Comparison of ENCODE assay signal across 10 cellular contexts in genomic region chr15:33547876-33548275, GRCh38.
DNase-seq lines count a peak whose midpoint lies in the region; ATAC-seq, FAIRE-seq and TF ChIP-seq lines count a peak whose summit lies in the region.
"Had no signal": no experiment of that assay in that cellular context is flagged by ENCODE, and none has a peak within 500 bp of the region (broad histone marks: within the 10 kb centered on the region; RNA-seq: fewer than 3 reads in every experiment).

No MANE protein-coding gene starts in this region.

- H3K27me3 Mint-ChIP-seq in astrocyte (ENCODE audit: low read depth, unreplicated experiment), result peaks cover 15% of the 10 kb centered on the region
- H3K27me3 Mint-ChIP-seq: dendritic cell treated with granulocyte-macrophage colony-stimulating factor and Interleukin-4, amounts not matched to agents 40 ng/mL and 50 ng/mL, for 4 days had no signal

- no peak overlapping the region for H3K9ac ChIP-seq in astrocyte (ENCODE audit: low read length)
- H3K9ac ChIP-seq in colonic mucosa (ENCODE audit: low read depth in 2 of 2, low read length in 2 of 2), result no peak overlapping the region

- H3K9me3 ChIP-seq in astrocyte (ENCODE audit: insufficient read depth, low read depth, low read length), result no peaks in the 10 kb centered on the region
- H3K9me3 ChIP-seq in colonic mucosa, result no peaks in the 10 kb centered on the region

- H3K9me3 Mint-ChIP-seq in astrocyte (ENCODE audit: unreplicated experiment), result peaks cover 14% of the 10 kb centered on the region
- H3K9me3 Mint-ChIP-seq: dendritic cell treated with granulocyte-macrophage colony-stimulating factor and Interleukin-4, amounts not matched to agents 40 ng/mL and 50 ng/mL, for 4 days; T-helper 2 cell treated with Interferon-gamma antibody and Interleukin-4, amounts not matched to agents 5 μg/mL and 100 μg/mL, for 36 hours had no signal

- H3K4me1 ChIP-seq in astrocyte (ENCODE audit: insufficient read depth, low read length) (no peaks in the 10 kb centered on the region), colonic mucosa (no peaks in the 10 kb centered on the region)

- intact Hi-C loops in colonic mucosa (cut with DNase I), result no loop called here

- H3K79me2 ChIP-seq in astrocyte (ENCODE audit: insufficient read depth, low read length), result no peaks in the 10 kb centered on the region

- DNase-seq in AG08395 (ENCODE audit: low spot score) (peak; percentile 22), HUDEP-2 (lab: John Stamatoyannopoulos, UW; ENCODE audit: unreplicated experiment in 76 of 76) (peak in 50 of 76 experiments; percentile 1 to 55 (median 16)), astrocyte (ENCODE audit: low read depth) (peak; percentile 36), kidney tubule cell (ENCODE audit: low spot score) (peak; percentile 61), colonic mucosa (no peak), DMS114 treated with DMSO at 0.1 percent for 48 hours (lab: John Stamatoyannopoulos, UW; ENCODE audit: unreplicated experiment) (no peak)

- no peak for FAIRE-seq in astrocyte (lab: Jason Lieb, UNC)

- H3K27ac ChIP-seq in astrocyte (ENCODE audit: low read depth, low read length) (no peak overlapping the region), colonic mucosa (no peak overlapping the region)

- H3K27me3 ChIP-seq in astrocyte (ENCODE audit: insufficient read depth, low read length) (no peaks in the 10 kb centered on the region), colonic mucosa (no peaks in the 10 kb centered on the region)

- H3K4me1 Mint-ChIP-seq in astrocyte (ENCODE audit: low read depth, unreplicated experiment), result peaks cover 7% of the 10 kb centered on the region

- TF ChIP-seq CTCF in astrocyte (IDR thresholded peaks at IDR 0.05; ENCODE audit: insufficient read depth, low read depth, low read length) (no peak), colonic mucosa (IDR thresholded peaks at IDR 0.05) (no peak)

- peaks cover 9% of the 10 kb centered on the region for H3K36me3 Mint-ChIP-seq in astrocyte (ENCODE audit: low read depth, unreplicated experiment)

- H3K4me3 ChIP-seq in astrocyte (ENCODE audit: insufficient read depth, low read depth, low read length), result no peak overlapping the region
- no peak overlapping the region for H3K4me3 ChIP-seq in colonic mucosa

- no peak overlapping the region for H3K4me2 ChIP-seq in astrocyte (ENCODE audit: low read length)

- H3K27ac Mint-ChIP-seq in astrocyte (ENCODE audit: unreplicated experiment), result no peak overlapping the region
- H3K27ac Mint-ChIP-seq: dendritic cell treated with granulocyte-macrophage colony-stimulating factor and Interleukin-4, amounts not matched to agents 40 ng/mL and 50 ng/mL, for 4 days; T-helper 2 cell treated with Interferon-gamma antibody and Interleukin-4, amounts not matched to agents 5 μg/mL and 100 μg/mL, for 36 hours had no signal

- H2AFZ ChIP-seq in astrocyte (ENCODE audit: low read depth, low read length), result no peak overlapping the region

- no peak overlapping the region for H3K4me3 Mint-ChIP-seq in astrocyte (ENCODE audit: unreplicated experiment)
- H3K4me3 Mint-ChIP-seq: dendritic cell treated with granulocyte-macrophage colony-stimulating factor and Interleukin-4, amounts not matched to agents 40 ng/mL and 50 ng/mL, for 4 days; T-helper 2 cell treated with Interferon-gamma antibody and Interleukin-4, amounts not matched to agents 5 μg/mL and 100 μg/mL, for 36 hours had no signal

- ATAC-seq in HG02840 (IDR thresholded peaks at IDR 0.05; ENCODE audit: low FRiP score, unreplicated experiment) (no peak), HG03521 (IDR thresholded peaks at IDR 0.05; ENCODE audit: unreplicated experiment) (no peak)

- no peaks in the 10 kb centered on the region for H4K20me1 ChIP-seq in astrocyte (ENCODE audit: insufficient read depth, low read length)

- H3K36me3 ChIP-seq in astrocyte (ENCODE audit: insufficient read depth, low read length), result no peaks in the 10 kb centered on the region
- no peaks in the 10 kb centered on the region for H3K36me3 ChIP-seq in colonic mucosa

Comparison
In these comparisons a context has a peak if more than half of its experiments do, and no peak if none do; other contexts are left out.
1. DNase-seq: peak in AG08395 (single experiment), HUDEP-2 (50 of 76), astrocyte (single experiment) and kidney tubule cell (single experiment); none in colonic mucosa (single experiment) and DMS114 treated with DMSO at 0.1 percent for 48 hours (single experiment).